5 cellular contexts compared by ENCODE assay signal in the genomic region with DNA sequence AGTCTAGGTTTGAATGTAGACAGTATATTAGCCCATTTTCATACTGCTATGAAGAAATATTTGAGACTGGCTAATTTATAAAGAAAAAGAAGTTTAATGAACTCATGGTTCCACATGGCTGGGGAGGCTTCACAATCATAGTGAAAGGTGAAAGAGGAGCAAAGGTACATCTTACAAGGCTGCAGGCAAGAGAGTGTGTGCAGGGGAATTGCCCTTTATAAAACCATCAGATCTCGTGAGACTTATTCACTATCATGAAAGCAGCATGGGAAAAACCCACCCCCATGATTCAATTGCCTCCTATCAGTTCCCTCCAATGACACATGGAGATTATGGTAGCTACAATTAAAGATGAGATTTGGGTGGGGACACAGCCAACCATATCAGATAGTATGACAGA.
"Had no signal": no experiment of that assay in that cellular context is flagged by ENCODE, and none has a peak within 500 bp of the region (broad histone marks: within the 10 kb centered on the region; RNA-seq: fewer than 3 reads in every experiment).

No MANE protein-coding gene starts in this region.

- H3K4me1 Mint-ChIP-seq: GM23338, H9 had no signal

- H3K27ac Mint-ChIP-seq: GM23338, H9 had no signal

- DNase-seq: H9, HCEC 1CT, IMR-90 had no signal

- H3K4me3 Mint-ChIP-seq: GM23338, H9 had no signal

- H3K4me2 ChIP-seq: GM23338 had no signal

- ATAC-seq: GM23338, K562 had no signal

- H3K9me3 Mint-ChIP-seq: GM23338, H9 had no signal

- H3K4me3 ChIP-seq: GM23338, K562 had no signal
